In the genomic region with DNA sequence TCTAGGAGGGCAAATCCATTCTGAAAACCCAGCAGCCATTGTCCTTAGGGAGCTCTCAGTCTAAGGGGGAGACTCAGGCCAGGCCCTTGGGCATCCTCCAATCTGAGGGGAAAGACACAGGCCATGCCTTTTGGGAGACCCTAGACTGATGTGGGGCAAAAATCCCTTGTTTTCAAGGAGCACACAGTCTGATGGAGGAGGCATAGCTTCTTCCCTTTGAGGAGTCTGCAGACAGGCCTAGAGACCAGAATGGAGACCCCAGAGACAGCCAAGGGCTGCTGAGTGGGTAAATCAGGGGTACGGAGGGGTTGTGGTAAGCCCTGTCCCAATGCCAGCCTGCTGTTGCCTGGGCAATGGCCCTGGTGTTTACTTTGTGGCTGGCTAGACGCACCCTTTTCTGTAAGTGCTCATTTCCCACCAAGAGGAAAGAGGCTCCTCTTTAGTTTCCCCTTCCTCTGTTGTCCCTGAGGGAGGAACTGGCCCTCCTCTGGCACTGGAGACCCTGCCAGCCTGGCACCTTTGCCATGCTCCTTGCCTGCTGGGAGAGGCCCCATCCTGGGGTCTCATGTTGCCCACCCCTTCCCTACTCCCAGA, we compare ENCODE assay signal across 13 cellular contexts. TPM values are rescaled to one million over a fixed set of nuclear protein-coding genes. Genes with fewer than 3 reads are reported as not detected.
DNase-seq lines count a peak whose midpoint lies in the region; ATAC-seq, FAIRE-seq and TF ChIP-seq lines count a peak whose summit lies in the region.
"Had no signal": no experiment of that assay in that cellular context is flagged by ENCODE, and none has a peak within 500 bp of the region (broad histone marks: within the 10 kb centered on the region; RNA-seq: fewer than 3 reads in every experiment).

No MANE protein-coding gene starts in this region.

- ATAC-seq in GM18858 (IDR thresholded peaks at IDR 0.05; ENCODE audit: unreplicated experiment) = no peak
- ATAC-seq: foreskin keratinocyte, right lobe of liver had no signal

- no peak overlapping the region for H3K56ac ChIP-seq in H1 (replicated peaks; ENCODE audit: insufficient read length, low read depth, low read length)

- H3K4me2 ChIP-seq in H1 (ENCODE audit: insufficient read depth in 1 of 2, low read depth in 2 of 2, low read length in 2 of 2) (no peak overlapping the region), neuronal stem cell (ENCODE audit: insufficient read depth, low read length, poor library complexity, severe bottlenecking) (no peak overlapping the region)

- H4K8ac ChIP-seq in H1 (ENCODE audit: extremely low read depth, insufficient read depth, low read length) (no peak overlapping the region), neuronal stem cell (ENCODE audit: low read depth, low read length) (no peak overlapping the region)

- WGBS in HUES64 = 86% methylated on average over 2 of the region's 2 CpGs
- WGBS in H1 (ENCODE audit: extremely low coverage in 1 of 2, insufficient coverage in 1 of 2, insufficient read length in 1 of 2, insufficient replicate concordance in 2 of 2, low coverage in 1 of 2, low lambda C conversion rate in 2 of 2, missing lambda C conversion rate in 1 of 2), 2 experiments = 100% methylated on average over 2 of the region's 2 CpGs; no CpG with 5 or more reads in 1 of the 2 experiments
- no CpG with 5 or more reads among the region's 2 CpGs for WGBS in neuronal stem cell (ENCODE audit: extremely low coverage in 2 of 2, insufficient read length in 2 of 2, insufficient replicate concordance in 1 of 2), 2 donors

- H3K27me3 ChIP-seq in HUES64 (ENCODE audit: insufficient read depth, low read length) (no peaks in the 10 kb centered on the region), H1 (replicated peaks in 1 of 4; ENCODE audit: control insufficient read depth in 3 of 4, extremely low read depth in 1 of 4, insufficient read depth in 3 of 4, low read length in 3 of 4) (no peaks in the 10 kb centered on the region), neuronal stem cell (ENCODE audit: control insufficient read depth in 3 of 3, insufficient read depth in 3 of 3, low read depth in 1 of 3, low read length in 3 of 3) (no peaks in the 10 kb centered on the region)
- H3K27me3 ChIP-seq: cardiac muscle cell, foreskin keratinocyte, right lobe of liver had no signal

- H3K18ac ChIP-seq in H1 (ENCODE audit: extremely low read depth, low read length) = peak overlapping the region; percentile 33; the same call in 1 of the 2 replicates
- peak overlapping the region; percentile 2 for H3K18ac ChIP-seq in neuronal stem cell (ENCODE audit: low read length)

- H3K4me3 ChIP-seq in HUES64 (ENCODE audit: low read length) (no peak overlapping the region), H1 (ENCODE audit: extremely low read depth in 1 of 4, insufficient read depth in 2 of 4, low read depth in 3 of 4, low read length in 4 of 4) (no peak overlapping the region), neuronal stem cell (ENCODE audit: low read length in 2 of 2) (no peak overlapping the region)
- H3K4me3 ChIP-seq: cardiac muscle cell, right lobe of liver had no signal

- H3K4me1 ChIP-seq in HUES64 (ENCODE audit: insufficient read depth, low read length) (peaks cover 41% of the 10 kb centered on the region), H1 (replicated peaks in 1 of 4; ENCODE audit: control insufficient read depth in 3 of 4, insufficient read depth in 4 of 4, low read length in 3 of 4) (peaks cover 16 to 49% (median 39%) of the 10 kb centered on the region in 4 experiments), neuronal stem cell (ENCODE audit: control insufficient read depth in 2 of 2, insufficient read depth in 1 of 2, low read depth in 1 of 2, low read length in 2 of 2) (peaks cover 35 to 37% of the 10 kb centered on the region in 2 donors)
- H3K4me1 ChIP-seq: right lobe of liver had no signal

- peak; percentile 37 for TF ChIP-seq CTCF in Calu3 (IDR thresholded peaks at IDR 0.05; ENCODE audit: unreplicated experiment)
- no peak for TF ChIP-seq CTCF in H1 (IDR thresholded peaks at IDR 0.05; ENCODE audit: control extremely low read depth in 1 of 3, insufficient read depth in 1 of 3, low read depth in 1 of 3, low read length in 3 of 3)
- no peak for TF ChIP-seq CTCF in GM10248 (IDR thresholded peaks at IDR 0.05; ENCODE audit: control extremely low read depth, extremely low read depth, low read depth, missing control alignments)

- TF ChIP-seq POLR2A in H1 (IDR thresholded peaks at IDR 0.05; ENCODE audit: control extremely low read depth in 1 of 2, low read depth in 2 of 2, low read length in 2 of 2) = no peak

- H3K4ac ChIP-seq in H1 (replicated peaks; ENCODE audit: insufficient read length, low read depth, low read length) (peak overlapping the region; percentile 17), neuronal stem cell (ENCODE audit: low read length) (peak overlapping the region; percentile 24)

- peaks cover 30% of the 10 kb centered on the region for H3K36me3 Mint-ChIP-seq in Calu3 (ENCODE audit: insufficient read depth, unreplicated experiment)

- H2AFZ ChIP-seq in H1 (ENCODE audit: low read length) = no peak overlapping the region
- no peak overlapping the region for H2AFZ ChIP-seq in neuronal stem cell (ENCODE audit: low read length)

- no peak overlapping the region; the same call in 1 of the 2 replicates for H2AK5ac ChIP-seq in H1 (ENCODE audit: low read depth, low read length)
- peak overlapping the region; percentile 95 for H2AK5ac ChIP-seq in neuronal stem cell (ENCODE audit: low read depth, low read length)

- H3K79me1 ChIP-seq in H1 (ENCODE audit: low read depth, low read length) = peaks cover 7% of the 10 kb centered on the region
- no peaks in the 10 kb centered on the region for H3K79me1 ChIP-seq in neuronal stem cell (ENCODE audit: low read depth, low read length)

- H3K14ac ChIP-seq in H1 (ENCODE audit: insufficient read length) = no peak overlapping the region
- H3K14ac ChIP-seq in neuronal stem cell (ENCODE audit: low read length) = no peak overlapping the region

- peak overlapping the region; percentile 16 for H4K91ac ChIP-seq in H1 (replicated peaks; ENCODE audit: insufficient read length, low read length)
- H4K91ac ChIP-seq in neuronal stem cell (ENCODE audit: low read depth, low read length, poor library complexity) = peak overlapping the region; percentile 3

- H2BK12ac ChIP-seq in H1 (ENCODE audit: low read depth, low read length) (peak overlapping the region; percentile 11; the same call in 1 of the 2 replicates), neuronal stem cell (ENCODE audit: low read length) (no peak overlapping the region)

- BruUV-seq in Calu3 (replicated peaks; lab: Mats Ljungman, UMichigan) = no TSS peak

- peaks cover 66% of the 10 kb centered on the region for H3K4me1 Mint-ChIP-seq in Calu3 (ENCODE audit: low read depth, unreplicated experiment)

- no peak for TF ChIP-seq RAD21 in H1 (IDR thresholded peaks at IDR 0.05 in 1 of 2, conservative IDR thresholded peaks at IDR 0.05 in 1 of 2; ENCODE audit: low read depth in 2 of 2, low read length in 2 of 2)

- H2BK5ac ChIP-seq in H1 (ENCODE audit: low read depth, low read length) (0 out of 2 replicates have a peak overlapping the region, but pooled peaks have one; percentile 6), neuronal stem cell (ENCODE audit: low read length) (no peak overlapping the region)

- no peak overlapping the region for H4K5ac ChIP-seq in H1 (ENCODE audit: insufficient read length, low read depth, low read length)

- H3K23me2 ChIP-seq in H1 (ENCODE audit: low read depth, low read length) = peaks cover 5% of the 10 kb centered on the region

- H3K36me3 ChIP-seq in HUES64 (ENCODE audit: insufficient read depth, low read length) (no peaks in the 10 kb centered on the region), H1 (ENCODE audit: control insufficient read depth in 2 of 4, insufficient read depth in 4 of 4, low read length in 3 of 4) (no peaks in the 10 kb centered on the region; a peak in 2 of 8 replicates), neuronal stem cell (replicated peaks in 1 of 2; ENCODE audit: control insufficient read depth in 2 of 2, insufficient read depth in 2 of 2, low read length in 2 of 2) (no peaks in the 10 kb centered on the region)
- H3K36me3 ChIP-seq: cardiac muscle cell, right lobe of liver had no signal

- POLR2A ChIA-PET in H1 (lab: Charles Lee; ENCODE audit: partially characterized antibody) = interaction anchor here (0.6 to 6.9 kb wide), 4 partner anchors 9 to 62 kb away, joined by 3 to 107 read pairs (median 4); a partner anchor contains a TSS
- POLR2A ChIA-PET in GM10248 (lab: Yijun Ruan, JAX) = no interaction called here

- no peak for FAIRE-seq in H1 (lab: Jason Lieb, UNC)
- FAIRE-seq: HTR-8/SVneo had no signal

- H3K27ac Mint-ChIP-seq in Calu3 (ENCODE audit: unreplicated experiment) = peak overlapping the region; percentile 11

- no peaks in the 10 kb centered on the region for H4K20me1 ChIP-seq in H1 (replicated peaks in 1 of 2; ENCODE audit: control insufficient read depth in 1 of 2, insufficient read depth in 2 of 2, low read length in 2 of 2)

- TF ChIP-seq EP300 in H1 (IDR thresholded peaks at IDR 0.05; ENCODE audit: borderline replicate concordance in 1 of 2, low read depth in 2 of 2, low read length in 2 of 2) = no peak

- DNase-seq in Calu3 = peak; percentile 76
- no peak for DNase-seq in H1 (ENCODE audit: low read depth in 1 of 2, low spot score in 2 of 2)
- DNase-seq in neuronal stem cell (ENCODE audit: low spot score) = no peak
- DNase-seq in GM10248 (ENCODE audit: extremely low spot score) = no peak
- DNase-seq in iPS-NIHi7 (ENCODE audit: extremely low spot score) = no peak
- DNase-seq in ecto neural progenitor cell (ENCODE audit: low spot score) = no peak
- DNase-seq: foreskin keratinocyte, NCI-H2081 treated with DMSO at 0.1 percent for 48 hours had no signal

- peaks cover 0 to 60% of the 10 kb centered on the region in 2 experiments; a peak in 2 of 4 replicates for H3K79me2 ChIP-seq in H1 (ENCODE audit: control insufficient read depth in 1 of 2, insufficient read depth in 2 of 2, low read length in 2 of 2)

- H3K23ac ChIP-seq in H1 (ENCODE audit: insufficient read length) (no peak overlapping the region), neuronal stem cell (ENCODE audit: low read depth, low read length, poor library complexity) (no peak overlapping the region)

- H2BK120ac ChIP-seq in H1 (replicated peaks; ENCODE audit: low read depth, low read length) (no peak overlapping the region), neuronal stem cell (ENCODE audit: low read depth, low read length) (no peak overlapping the region)

- no peaks in the 10 kb centered on the region for H3K9me3 Mint-ChIP-seq in Calu3 (ENCODE audit: low read depth, unreplicated experiment)

- no peak overlapping the region for H3K4me3 Mint-ChIP-seq in Calu3 (ENCODE audit: low read depth, unreplicated experiment)

- no peaks in the 10 kb centered on the region for H3K9me3 ChIP-seq in HUES64 (ENCODE audit: insufficient read depth, low read depth, low read length)
- no peaks in the 10 kb centered on the region for H3K9me3 ChIP-seq in H1 (ENCODE audit: insufficient read depth in 2 of 2, low read depth in 1 of 2, low read length in 1 of 2)
- H3K9me3 ChIP-seq in neuronal stem cell (replicated peaks in 1 of 2; ENCODE audit: control insufficient read depth in 2 of 2, insufficient read depth in 1 of 2, low read depth in 1 of 2, low read length in 2 of 2) = no peaks in the 10 kb centered on the region
- H3K9me3 ChIP-seq: right lobe of liver had no signal

- H3K27ac ChIP-seq in HUES64 (ENCODE audit: low read depth, low read length) (peak overlapping the region; percentile 54; the same call in 1 of the 2 replicates), H1 (ENCODE audit: low read depth, low read length) (no peak overlapping the region), neuronal stem cell (replicated peaks; ENCODE audit: low read length) (no peak overlapping the region)
- H3K27ac ChIP-seq: cardiac muscle cell, foreskin keratinocyte, right lobe of liver had no signal

- peak overlapping the region; percentile 40; the same call in 1 of the 2 replicates for H2BK20ac ChIP-seq in H1 (ENCODE audit: low read length)

- peaks cover 30% of the 10 kb centered on the region for H3K27me3 Mint-ChIP-seq in Calu3 (ENCODE audit: unreplicated experiment)

- H2BK15ac ChIP-seq in H1 (ENCODE audit: low read length) = no peak overlapping the region; the same call in 1 of the 2 replicates
- no peak overlapping the region for H2BK15ac ChIP-seq in neuronal stem cell (ENCODE audit: low read length)

- intact Hi-C loops in Calu3 (cut with micrococcal nuclease; ENCODE audit: unreplicated experiment) = no loop called here

- CTCF ChIA-PET in Calu3 (lab: Charles Lee) = interaction anchor here (0.6 to 0.9 kb wide), 4 partner anchors 45 to 216 kb away, joined by 3 read pairs; no protein-coding TSS in a partner anchor
- CTCF ChIA-PET in H1 (lab: Charles Lee; ENCODE audit: partially characterized antibody) = interaction anchor here (0.7 to 10.5 kb wide), 7 partner anchors 12 to 44 kb away, joined by 3 to 167 read pairs (median 3); a partner anchor contains a TSS
- CTCF ChIA-PET in GM10248 (lab: Yijun Ruan, JAX) = interaction anchor here (1.6 kb wide), 1 partner anchor 10 kb away, joined by 4 read pairs; no protein-coding TSS in a partner anchor

- no peak overlapping the region for H3K9ac ChIP-seq in HUES64 (ENCODE audit: low read depth, low read length)
- no peak overlapping the region for H3K9ac ChIP-seq in H1 (replicated peaks in 1 of 4; ENCODE audit: extremely low read depth in 1 of 4, low read depth in 3 of 4, low read length in 3 of 4)
- H3K9ac ChIP-seq in neuronal stem cell (ENCODE audit: low read depth, low read length, poor library complexity) = no peak overlapping the region

RNA-seq across cellular contexts. Expression of a gene that starts 19.3 kb away (rescaled TPM):
- total RNA-seq in Calu3 (2022) = 140 and 304 TPM in 2 replicates
- 39.3 TPM for polyA plus RNA-seq in HUES64 (2013, experiment 1 of 2)
- polyA plus RNA-seq in HUES64 (2013, experiment 2 of 2) = 29.3 TPM
- 107 and 108 TPM in 2 replicates for total RNA-seq in H1 (2021; fragmentation: NEBNext Ultra II Directional; extraction: Animal tissue kit (Norgen Biotek cat#: 25700))
- 16.3 and 28.6 TPM in 2 replicates for polyA plus RNA-seq in H1 (2011; rRNA removed)
- polyA plus RNA-seq in H1 (2011; cell fraction: cytosol; rRNA removed) = 21.0 TPM
- polyA plus RNA-seq in H1 (2011; cell fraction: nucleus; rRNA removed) = 52.6 TPM
- polyA plus RNA-seq in H1 (2012, experiment 1 of 2) = 39.3 to 66.4 TPM (median 42.6 TPM) in 4 replicates
- 39.0 TPM for polyA plus RNA-seq in H1 (2012, experiment 2 of 2)
- 43.2 TPM for polyA plus RNA-seq in H1 (2013, experiment 1 of 2)
- polyA plus RNA-seq in H1 (2013, experiment 2 of 2) = 43.6 TPM
- polyA minus RNA-seq in H1 (2011; rRNA and poly(A)+ RNA removed) = 23.8 and 36.4 TPM in 2 replicates
- polyA minus RNA-seq in H1 (2011; cell fraction: cytosol; rRNA and poly(A)+ RNA removed) = 25.8 TPM
- 69.0 TPM for polyA minus RNA-seq in H1 (2011; cell fraction: nucleus; rRNA and poly(A)+ RNA removed)
- 15.0 TPM for polyA plus RNA-seq in neuronal stem cell (2013, experiment 1 of 2)
- 15.8 TPM for polyA plus RNA-seq in neuronal stem cell (2013, experiment 2 of 2)
